ENCODE assay signal across 1 cellular context in genomic region chr4:138912714-138913340, GRCh38.
TF ChIP-seq lines count a peak whose summit lies in the region.

No MANE protein-coding gene starts in this region.

TF ChIP-seq in K562, 482 proteins besides CTCF, POLR2A, EP300 and RAD21 (continued from another document):
- no peak for TF ChIP-seq E2F6 (IDR thresholded peaks at IDR 0.05; ENCODE audit: borderline replicate concordance in 1 of 2, extremely low read depth in 1 of 2, insufficient read depth in 1 of 2, insufficient read length in 1 of 2, low read depth in 1 of 2, low read length in 1 of 2, poor library complexity in 1 of 2, severe bottlenecking in 1 of 2)
- TF ChIP-seq XRCC4 (IDR thresholded peaks at IDR 0.05; ENCODE audit: extremely low read depth, insufficient read depth, insufficient read length) = no peak
- TF ChIP-seq CCNT2 (IDR thresholded peaks at IDR 0.05; ENCODE audit: borderline replicate concordance, extremely low read depth, insufficient read length, low read depth, low read length) = no peak
- TF ChIP-seq ILK (tag; IDR thresholded peaks at IDR 0.05; ENCODE audit: borderline replicate concordance, low read depth) = no peak
- no peak for TF ChIP-seq DNMT1 (IDR thresholded peaks at IDR 0.05)
- no peak for TF ChIP-seq CEBPZ (IDR thresholded peaks at IDR 0.05; ENCODE audit: borderline replicate concordance, low read depth, low read length)
- no peak for TF ChIP-seq GATAD2A (IDR thresholded peaks at IDR 0.05)
- no peak for TF ChIP-seq MXD1 (CRISPR knock-in tag; IDR thresholded peaks at IDR 0.05; ENCODE audit: borderline replicate concordance, poor library complexity, severe bottlenecking)
- no peak for TF ChIP-seq NR2C2 (CRISPR knock-in tag; IDR thresholded peaks at IDR 0.05)
- TF ChIP-seq NR2C2 (tag; IDR thresholded peaks at IDR 0.05) = no peak
- no peak for TF ChIP-seq JUN (IDR thresholded peaks at IDR 0.05; ENCODE audit: borderline replicate concordance, low read depth, low read length)
- no peak for TF ChIP-seq JUN (CRISPR knock-in tag; IDR thresholded peaks at IDR 0.05; ENCODE audit: borderline replicate concordance)
- TF ChIP-seq BRF2 (IDR thresholded peaks at IDR 0.05; ENCODE audit: borderline replicate concordance, insufficient read depth, insufficient read length) = no peak
- TF ChIP-seq NFE2 (IDR thresholded peaks at IDR 0.05; ENCODE audit: low read depth) = no peak
- no peak for TF ChIP-seq BRCA1 (IDR thresholded peaks at IDR 0.05)
- no peak for TF ChIP-seq BRCA1 (CRISPR knock-in tag; IDR thresholded peaks at IDR 0.05)
- TF ChIP-seq CHAMP1 (IDR thresholded peaks at IDR 0.05) = no peak
- 0 out of 4 replicates have a peak, but pooled peaks have one; percentile 15 to 24 for TF ChIP-seq KDM1A (IDR thresholded peaks at IDR 0.05)
- no peak for TF ChIP-seq ZNF785 (CRISPR knock-in tag; IDR thresholded peaks at IDR 0.05)
- TF ChIP-seq GATA2 (CRISPR knock-in tag; IDR thresholded peaks at IDR 0.05) = peak; percentile 51; the same call in 1 of the 2 replicates
- TF ChIP-seq MGA (IDR thresholded peaks at IDR 0.05) = no peak
- peak; percentile 67 for TF ChIP-seq BCOR (IDR thresholded peaks at IDR 0.05)
